8 cellular contexts compared by ENCODE assay signal in the genomic region with DNA sequence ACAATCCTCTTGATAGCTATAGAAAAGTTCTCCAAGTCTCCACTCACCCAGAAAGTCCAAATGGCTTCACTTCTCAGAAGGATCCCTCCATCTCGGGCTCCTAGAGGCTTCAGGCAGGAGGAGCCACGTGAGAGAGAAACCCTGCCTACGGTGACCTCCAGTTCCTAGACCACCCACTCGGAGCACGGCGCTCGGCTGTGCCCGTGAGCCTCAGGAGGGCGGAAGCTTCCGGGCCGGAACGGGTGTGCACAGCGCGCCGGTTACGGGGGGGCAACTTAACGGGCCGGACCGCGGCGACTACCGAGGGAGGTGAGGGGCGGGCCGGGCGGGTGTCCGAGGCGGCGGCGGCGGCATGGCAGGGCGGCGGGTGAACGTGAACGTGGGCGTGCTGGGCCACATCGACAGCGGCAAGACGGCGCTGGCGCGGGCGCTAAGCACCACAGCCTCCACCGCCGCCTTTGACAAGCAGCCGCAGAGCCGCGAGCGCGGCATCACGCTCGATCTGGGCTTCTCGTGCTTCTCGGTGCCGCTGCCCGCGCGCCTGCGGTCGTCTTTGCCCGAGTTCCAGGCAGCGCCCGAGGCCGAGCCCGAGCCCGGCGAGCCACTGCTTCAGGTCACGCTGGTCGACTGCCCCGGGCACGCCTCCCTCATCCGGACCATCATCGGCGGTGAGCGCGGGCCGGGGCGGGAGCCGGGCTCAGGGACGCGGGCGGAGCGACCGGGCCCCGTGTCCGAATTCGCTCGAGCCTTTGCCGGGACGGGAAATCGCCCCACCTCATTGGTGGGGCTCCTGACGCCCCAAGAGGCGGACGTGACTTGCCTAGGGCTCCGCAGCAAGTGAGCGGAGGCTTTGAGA. TPM values are rescaled to one million over a fixed set of nuclear protein-coding genes. Genes with fewer than 3 reads are reported as not detected.
DNase-seq lines count a peak whose midpoint lies in the region; FAIRE-seq and TF ChIP-seq lines count a peak whose summit lies in the region.

A gene with protein sequence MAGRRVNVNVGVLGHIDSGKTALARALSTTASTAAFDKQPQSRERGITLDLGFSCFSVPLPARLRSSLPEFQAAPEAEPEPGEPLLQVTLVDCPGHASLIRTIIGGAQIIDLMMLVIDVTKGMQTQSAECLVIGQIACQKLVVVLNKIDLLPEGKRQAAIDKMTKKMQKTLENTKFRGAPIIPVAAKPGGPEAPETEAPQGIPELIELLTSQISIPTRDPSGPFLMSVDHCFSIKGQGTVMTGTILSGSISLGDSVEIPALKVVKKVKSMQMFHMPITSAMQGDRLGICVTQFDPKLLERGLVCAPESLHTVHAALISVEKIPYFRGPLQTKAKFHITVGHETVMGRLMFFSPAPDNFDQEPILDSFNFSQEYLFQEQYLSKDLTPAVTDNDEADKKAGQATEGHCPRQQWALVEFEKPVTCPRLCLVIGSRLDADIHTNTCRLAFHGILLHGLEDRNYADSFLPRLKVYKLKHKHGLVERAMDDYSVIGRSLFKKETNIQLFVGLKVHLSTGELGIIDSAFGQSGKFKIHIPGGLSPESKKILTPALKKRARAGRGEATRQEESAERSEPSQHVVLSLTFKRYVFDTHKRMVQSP (plus strand): TSS at position 326 of the 856 bp plus-strand sequence. CDS start 27 bp downstream, at position 353.

- DNase-seq in GM04503 (ENCODE audit: low read depth) (peak; percentile 31), HCEC 1CT (peak; percentile 71), MM.1S (peak; percentile 79), SK-MEL-5 (ENCODE audit: low read depth, low spot score) (peak; percentile 77), frontal cortex (ENCODE audit: low spot score in 2 of 2) (peak; percentile 69 to 80), non-pigmented ciliary epithelial cell (ENCODE audit: low read depth) (peak; percentile 34), substantia nigra (lab: John Stamatoyannopoulos, UW) (peak in 47 of 49 donors; percentile 26 to 83 (median 68))
- peak; percentile 73 to 80 (median 79) for DNase-seq in activated naive CD4-positive, alpha-beta T cell (lab: John Stamatoyannopoulos, UW)

- no peaks in the 10 kb centered on the region for H3K9me3 ChIP-seq in MM.1S (replicated peaks; ENCODE audit: insufficient read depth, low read length)

- H3K4me1 ChIP-seq in MM.1S (ENCODE audit: low read length): no peaks in the 10 kb centered on the region

- TF ChIP-seq CTCF in MM.1S (IDR thresholded peaks at IDR 0.05; ENCODE audit: low read length): no peak

- peak within 1 kb of the TSS; percentile 82 for H3K9ac ChIP-seq in MM.1S (ENCODE audit: low read length)

- FAIRE-seq in frontal cortex (lab: Jason Lieb, UNC): no peak

- no peaks in the 10 kb centered on the region for H4K20me1 ChIP-seq in MM.1S (ENCODE audit: insufficient read depth, low read length)

- peak within 1 kb of the TSS; percentile 84 for H3K4me3 ChIP-seq in MM.1S (ENCODE audit: low read length)

- no peaks in the 10 kb centered on the region for H3K36me3 ChIP-seq in MM.1S (replicated peaks; ENCODE audit: insufficient read depth, low read length)

- no peaks in the 10 kb centered on the region for H3K9me2 ChIP-seq in MM.1S (replicated peaks; ENCODE audit: insufficient read depth, low read length)

- peaks cover 21% of the 10 kb centered on the region for H3K79me2 ChIP-seq in MM.1S (ENCODE audit: low read length)

- peak within 1 kb of the TSS; percentile 89 for H2AFZ ChIP-seq in MM.1S (ENCODE audit: low read length)

- no peaks in the 10 kb centered on the region for H3K27me3 ChIP-seq in MM.1S (replicated peaks; ENCODE audit: insufficient read depth, low read length)

- in situ Hi-C loops in SK-MEL-5 (cut with HindIII; ENCODE audit: low pct_unique_long_range_greater_than_20kb, low sequenced_read_pairs): loop anchor here (25.0 kb wide), 1 partner anchor 159 kb away; no protein-coding TSS in a partner anchor

- peaks cover 12% of the 10 kb centered on the region for H3F3A ChIP-seq in MM.1S (ENCODE audit: insufficient read depth, low read length)

- H3K27ac ChIP-seq in MM.1S (ENCODE audit: low read length) (peak within 1 kb of the TSS; percentile 73), substantia nigra (ENCODE audit: low read depth, low read length, poor library complexity, severe bottlenecking) (peak within 1 kb of the TSS; percentile 66)

- H3K4me2 ChIP-seq in MM.1S (ENCODE audit: low read depth, low read length): peak within 1 kb of the TSS; percentile 56

RNA-seq across cellular contexts. Expression of the gene that starts here (rescaled TPM):
- 2.4 and 3.8 TPM in 2 replicates for total RNA-seq in SK-MEL-5 (2014; rRNA removed; shearing (Covaris generic))
- polyA plus RNA-seq in SK-MEL-5 (2015; cell fraction: cytosol; rRNA removed): 19.5 and 22.6 TPM in 2 replicates
- polyA plus RNA-seq in SK-MEL-5 (2015; cell fraction: nucleus; rRNA removed): 16.8 and 32.9 TPM in 2 replicates
- total RNA-seq in frontal cortex: 7.7 TPM

Comparison
In these comparisons a context has a peak if more than half of its experiments do, and no peak if none do; other contexts are left out.
1. Peak in every context shown above with its lines: DNase-seq, H3K4me3 ChIP-seq and H3K27ac ChIP-seq.